25 cellular contexts compared by ENCODE assay signal in the genomic region with DNA sequence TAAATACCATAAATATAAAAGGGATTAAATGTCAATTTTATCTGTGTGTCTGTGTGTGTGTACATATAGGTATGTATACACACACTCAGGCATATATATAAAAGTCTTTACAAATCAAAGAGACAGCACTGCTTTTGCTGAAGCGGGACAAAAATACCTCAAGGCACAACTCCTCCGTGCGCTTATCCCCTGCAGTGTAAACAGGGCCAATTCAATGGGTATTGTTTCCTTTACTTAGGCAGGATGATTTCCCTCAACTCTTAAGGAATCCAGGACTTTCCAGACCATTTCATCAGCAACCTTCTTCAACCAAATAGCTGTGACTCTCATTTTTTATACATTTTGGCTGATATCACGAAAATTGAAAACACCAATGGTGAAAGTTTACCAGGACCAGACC.
"Had no signal": no experiment of that assay in that cellular context is flagged by ENCODE, and none has a peak within 500 bp of the region (broad histone marks: within the 10 kb centered on the region; RNA-seq: fewer than 3 reads in every experiment).

No MANE protein-coding gene starts in this region.

- H3K4me1 ChIP-seq: colonic mucosa, esophagus muscularis mucosa, foreskin keratinocyte, gastroesophageal sphincter, lower lobe of right lung, prostate gland, right atrium auricular region, testis, tibial artery had no signal

- H3K9me3 Mint-ChIP-seq: immature natural killer cell; natural killer cell; stimulated activated effector memory CD8-positive, alpha-beta T cell treated with anti-CD3 and anti-CD28 coated beads, Interleukin-12 subunit alpha, Interleukin-12 subunit beta, amount 100 ng/mL, for 72 hours; type B pancreatic cell had no signal

- H3K4me1 Mint-ChIP-seq: immature natural killer cell; natural killer cell; stimulated activated effector memory CD8-positive, alpha-beta T cell treated with anti-CD3 and anti-CD28 coated beads, Interleukin-12 subunit alpha, Interleukin-12 subunit beta, amount 100 ng/mL, for 72 hours had no signal

- DNase-seq: colonic mucosa; effector CD8-positive, alpha-beta T cell; foreskin keratinocyte; heart left ventricle; immature natural killer cell; left ventricle myocardium superior; lower lobe of right lung; natural killer cell; stimulated activated CD4-positive, alpha-beta T cell treated with anti-CD3 and anti-CD28 coated beads, Interleukin-12 subunit alpha, Interleukin-12 subunit beta, amount 100 ng/mL, for 4 hours; stimulated activated CD4-positive, alpha-beta T cell treated with anti-CD3 and anti-CD28 coated beads, Interleukin-1b, Interleukin-23, amount 100 ng/mL, for 48 hours; stimulated activated CD4-positive, alpha-beta T cell treated with anti-CD3 and anti-CD28 coated beads, Interleukin-4, amount 100 ng/mL, for 1 hour; stimulated activated naive CD8-positive, alpha-beta T cell treated with anti-CD3 and anti-CD28 coated beads, Interleukin-15, Interleukin-2, amounts not matched to agents 100 U/mL and 50 U/mL, for 24 hours; substantia nigra; testis; tibial artery had no signal

- H3K9me3 ChIP-seq: colonic mucosa, esophagus muscularis mucosa, gastroesophageal sphincter, heart left ventricle, lower lobe of right lung, prostate gland, right atrium auricular region, testis, tibial artery had no signal

- H3K79me2 ChIP-seq: hepatocyte had no signal

- H3K27me3 Mint-ChIP-seq: dendritic cell treated with granulocyte-macrophage colony-stimulating factor and Interleukin-4, amounts not matched to agents 40 ng/mL and 50 ng/mL, for 4 days; type B pancreatic cell had no signal

- H3K4me3 ChIP-seq: colonic mucosa, esophagus muscularis mucosa, gastroesophageal sphincter, heart left ventricle, hepatocyte, lower lobe of right lung, prostate gland, right atrium auricular region, smooth muscle cell, testis, tibial artery had no signal

- H3K27ac ChIP-seq: colonic mucosa, esophagus muscularis mucosa, foreskin keratinocyte, gastroesophageal sphincter, heart left ventricle, hepatocyte, lower lobe of right lung, prostate gland, right atrium auricular region, testis, tibial artery had no signal

- H3K27ac Mint-ChIP-seq: dendritic cell treated with granulocyte-macrophage colony-stimulating factor and Interleukin-4, amounts not matched to agents 40 ng/mL and 50 ng/mL, for 4 days; immature natural killer cell; natural killer cell; stimulated activated effector memory CD8-positive, alpha-beta T cell treated with anti-CD3 and anti-CD28 coated beads, Interleukin-12 subunit alpha, Interleukin-12 subunit beta, amount 100 ng/mL, for 72 hours; type B pancreatic cell had no signal

- ATAC-seq: foreskin keratinocyte; gastroesophageal sphincter; heart left ventricle; left ventricle myocardium superior; lower lobe of right lung; natural killer cell; sciatic nerve; stimulated activated effector memory CD8-positive, alpha-beta T cell treated with anti-CD3 and anti-CD28 coated beads, Interleukin-12 subunit alpha, Interleukin-12 subunit beta, amount 100 ng/mL, for 72 hours; stimulated activated naive CD8-positive, alpha-beta T cell treated with anti-CD3 and anti-CD28 coated beads, Interleukin-15, Interleukin-2, amounts not matched to agents 100 U/mL and 50 U/mL, for 24 hours had no signal

- H3K4me3 Mint-ChIP-seq: dendritic cell treated with granulocyte-macrophage colony-stimulating factor and Interleukin-4, amounts not matched to agents 40 ng/mL and 50 ng/mL, for 4 days; immature natural killer cell; natural killer cell; stimulated activated effector memory CD8-positive, alpha-beta T cell treated with anti-CD3 and anti-CD28 coated beads, Interleukin-12 subunit alpha, Interleukin-12 subunit beta, amount 100 ng/mL, for 72 hours; type B pancreatic cell had no signal

- H3K4me2 ChIP-seq: hepatocyte, smooth muscle cell had no signal

- H3K36me3 ChIP-seq: colonic mucosa, esophagus muscularis mucosa, gastroesophageal sphincter, heart left ventricle, lower lobe of right lung, prostate gland, right atrium auricular region, tibial artery had no signal

- H3K36me3 Mint-ChIP-seq: immature natural killer cell; natural killer cell; stimulated activated effector memory CD8-positive, alpha-beta T cell treated with anti-CD3 and anti-CD28 coated beads, Interleukin-12 subunit alpha, Interleukin-12 subunit beta, amount 100 ng/mL, for 72 hours; type B pancreatic cell had no signal

- H3K27me3 ChIP-seq: colonic mucosa, esophagus muscularis mucosa, foreskin keratinocyte, gastroesophageal sphincter, heart left ventricle, hepatocyte, right atrium auricular region, testis, tibial artery had no signal

- H2AFZ ChIP-seq: hepatocyte had no signal
